ENCODE assay signal across 8 cellular contexts in the genomic region with DNA sequence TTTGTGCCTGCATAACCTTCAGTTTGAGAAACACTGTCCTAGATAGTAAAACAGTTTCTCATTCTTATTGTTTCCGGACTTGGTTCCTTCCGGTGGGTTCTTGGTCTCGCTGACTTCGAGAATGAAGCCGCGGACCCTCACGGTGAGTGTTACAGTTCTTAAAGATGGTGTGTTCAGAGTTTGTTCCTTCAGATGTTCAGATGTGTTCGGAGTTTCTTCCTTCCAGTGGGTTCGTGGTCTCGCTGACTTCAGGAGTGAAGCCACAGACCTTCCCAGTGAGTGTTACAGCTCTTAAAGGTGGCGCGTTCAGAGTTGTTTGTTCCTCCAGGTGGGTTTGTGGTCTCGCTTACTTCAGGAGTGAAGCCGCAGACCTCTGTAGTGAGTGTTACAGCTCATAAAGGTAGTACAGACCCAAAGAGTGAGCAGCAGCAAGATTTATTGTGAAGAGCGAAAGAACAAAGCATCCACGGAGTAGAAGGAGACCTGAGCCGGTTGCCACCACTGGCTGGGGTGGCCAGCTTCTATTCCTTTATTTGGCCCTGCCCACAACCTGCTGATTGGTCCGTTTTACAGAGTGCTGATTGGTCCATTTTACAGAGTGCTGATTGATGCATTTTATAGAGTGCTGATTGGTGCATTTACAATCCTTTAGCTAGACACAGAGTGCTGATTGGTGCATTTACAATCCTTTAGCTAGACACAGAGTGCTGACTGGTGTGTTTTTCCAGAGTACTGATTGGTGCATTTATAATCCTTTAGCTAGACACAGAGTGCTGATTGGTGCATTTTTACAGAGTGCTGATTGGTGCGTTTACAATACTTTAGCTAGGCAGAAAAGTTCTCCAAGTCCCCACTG. TPM values are rescaled to one million over a fixed set of nuclear protein-coding genes. Genes with fewer than 3 reads are reported as not detected.
DNase-seq lines count a peak whose midpoint lies in the region; ATAC-seq, FAIRE-seq and TF ChIP-seq lines count a peak whose summit lies in the region.
"Not testable (repeated sequence)": the region's sequence is repeated elsewhere in the genome, so short reads cannot be mapped to it uniquely, and the experiment has no call there.

No MANE protein-coding gene starts in this region.

- 86% methylated on average over 19 of the region's 19 CpGs for WGBS in A549 (ENCODE audit: missing lambda C conversion rate)
- 65% methylated on average over 16 of the region's 19 CpGs for WGBS in K562 (ENCODE audit: insufficient coverage, low coverage, missing lambda C conversion rate)
- 76 to 85% (median 77%) methylated on average over 19 of the region's 19 CpGs for WGBS in small intestine, 3 donors

- DNase-seq in A549 (ENCODE audit: low read depth in 1 of 2, low spot score in 1 of 2); K562 (ENCODE audit: extremely low read depth in 1 of 4, low spot score in 3 of 4): not testable (repeated sequence)
- peak; percentile 63 for DNase-seq in T-helper 22 cell (ENCODE audit: low read depth)
- peak; percentile 87 for DNase-seq in activated CD8-positive, alpha-beta T cell treated with anti-CD3 and anti-CD28 coated beads for 36 hours
- peak; percentile 76 for DNase-seq in activated T-helper 1 cell treated with anti-CD3 and anti-CD28 coated beads, Interleukin-12 subunit alpha, Interleukin-12 subunit beta, Interleukin-2, Interleukin-4 antibody, amounts not matched to agents 30 ng/mL and 10 ng/mL and 1 ng/mL, durations not matched to agents 14 hours and 24 hours and 36 hours (ENCODE audit: low spot score)
- peak; percentile 63 for DNase-seq in small intestine
- peak; percentile 6 for DNase-seq in stimulated activated CD8-positive, alpha-beta memory T cell treated with anti-CD3 and anti-CD28 coated beads, Interleukin-15, amount 100 ng/mL, for 24 hours (ENCODE audit: low read depth)

- intact Hi-C loops in activated CD8-positive, alpha-beta T cell treated with anti-CD3 and anti-CD28 coated beads for 36 hours (cut with micrococcal nuclease); K562 (cut with micrococcal nuclease): not testable (repeated sequence)
- intact Hi-C loops in activated T-helper 1 cell treated with anti-CD3 and anti-CD28 coated beads, Interleukin-12 subunit alpha, Interleukin-12 subunit beta, Interleukin-2, Interleukin-4 antibody, amounts not matched to agents 30 ng/mL and 10 ng/mL and 1 ng/mL, durations not matched to agents 14 hours and 24 hours and 36 hours (cut with micrococcal nuclease): loop anchor here (1.0 to 10.0 kb wide), 9 partner anchors 8 to 1010 kb away; a partner anchor contains a TSS

- TF ChIP-seq RAD21 in A549 (conservative IDR thresholded peaks at IDR 0.05 in 1 of 2, IDR thresholded peaks at IDR 0.05 in 1 of 2); K562 (CRISPR knock-in tag; conservative IDR thresholded peaks at IDR 0.05 in 1 of 2, IDR thresholded peaks at IDR 0.05 in 1 of 2): not testable (repeated sequence)

- H3K9me3 Mint-ChIP-seq in activated CD8-positive, alpha-beta T cell treated with anti-CD3 and anti-CD28 coated beads for 36 hours; activated T-helper 1 cell treated with anti-CD3 and anti-CD28 coated beads, Interleukin-12 subunit alpha, Interleukin-12 subunit beta, Interleukin-2, Interleukin-4 antibody, amounts not matched to agents 30 ng/mL and 10 ng/mL and 1 ng/mL, durations not matched to agents 14 hours and 24 hours and 36 hours: not testable (repeated sequence)

- H3K27me3 Mint-ChIP-seq in activated CD8-positive, alpha-beta T cell treated with anti-CD3 and anti-CD28 coated beads for 36 hours; activated T-helper 1 cell treated with anti-CD3 and anti-CD28 coated beads, Interleukin-12 subunit alpha, Interleukin-12 subunit beta, Interleukin-2, Interleukin-4 antibody, amounts not matched to agents 30 ng/mL and 10 ng/mL and 1 ng/mL, durations not matched to agents 14 hours and 24 hours and 36 hours (ENCODE audit: insufficient read depth): not testable (repeated sequence)

- POLR2A ChIA-PET in A549 (lab: Yijun Ruan, JAX): not testable (repeated sequence)
- POLR2A ChIA-PET in activated CD8-positive, alpha-beta T cell treated with anti-CD3 and anti-CD28 coated beads for 36 hours (lab: Charles Lee): interaction anchor here (0.7 to 1.6 kb wide), 4 partner anchors 8 to 725 kb away, joined by 3 to 5 read pairs (median 4); a partner anchor contains a TSS
- POLR2A ChIA-PET in K562 (lab: Yijun Ruan, JAX): interaction anchor here (0.6 to 0.8 kb wide), 2 partner anchors 14 to 999 kb away, joined by 3 to 4 read pairs; no protein-coding TSS in a partner anchor

- not testable (repeated sequence) for H3K27me3 ChIP-seq in K562 (ENCODE audit: control insufficient read depth in 2 of 2, insufficient read depth in 2 of 2, low read length in 2 of 2); small intestine (ENCODE audit: control insufficient read depth in 2 of 2, insufficient read depth in 2 of 2, low read length in 2 of 2)

- not testable (repeated sequence) for H3K4me3 ChIP-seq in A549; K562; small intestine (ENCODE audit: low read depth in 1 of 2, low read length in 2 of 2)

- not testable (repeated sequence) for H3K36me3 Mint-ChIP-seq in activated CD8-positive, alpha-beta T cell treated with anti-CD3 and anti-CD28 coated beads for 36 hours (ENCODE audit: low read depth)
- H3K36me3 Mint-ChIP-seq in activated T-helper 1 cell treated with anti-CD3 and anti-CD28 coated beads, Interleukin-12 subunit alpha, Interleukin-12 subunit beta, Interleukin-2, Interleukin-4 antibody, amounts not matched to agents 30 ng/mL and 10 ng/mL and 1 ng/mL, durations not matched to agents 14 hours and 24 hours and 36 hours (ENCODE audit: low read depth): peaks cover 13% of the 10 kb centered on the region

- not testable (repeated sequence) for TF ChIP-seq EP300 in A549 (IDR thresholded peaks at IDR 0.05); K562 (IDR thresholded peaks at IDR 0.05; ENCODE audit: low read length)

- H3K27ac Mint-ChIP-seq in activated CD8-positive, alpha-beta T cell treated with anti-CD3 and anti-CD28 coated beads for 36 hours: peak overlapping the region; percentile 94
- H3K27ac Mint-ChIP-seq in activated T-helper 1 cell treated with anti-CD3 and anti-CD28 coated beads, Interleukin-12 subunit alpha, Interleukin-12 subunit beta, Interleukin-2, Interleukin-4 antibody, amounts not matched to agents 30 ng/mL and 10 ng/mL and 1 ng/mL, durations not matched to agents 14 hours and 24 hours and 36 hours: peak overlapping the region; percentile 94

- not testable (repeated sequence) for H3K79me2 ChIP-seq in K562 (ENCODE audit: control insufficient read depth, insufficient read depth, low read length)

- not testable (repeated sequence) for H3K27ac ChIP-seq in A549; K562 (ENCODE audit: extremely low read depth, low read depth, low read length); small intestine (ENCODE audit: low read depth in 1 of 2, low read length in 1 of 2)

- peaks cover 16% of the 10 kb centered on the region; the same call in 2 of the 3 replicates for H3K4me1 ChIP-seq in A549
- not testable (repeated sequence) for H3K4me1 ChIP-seq in K562 (replicated peaks in 1 of 2; ENCODE audit: control insufficient read depth in 2 of 2, insufficient read depth in 2 of 2, low read length in 2 of 2); small intestine (ENCODE audit: control insufficient read depth in 2 of 2, insufficient read depth in 1 of 2, low read depth in 1 of 2, low read length in 1 of 2)

- not testable (repeated sequence) for H3K9me1 ChIP-seq in K562 (ENCODE audit: control insufficient read depth, insufficient read depth, low read length)

- H3K4me2 ChIP-seq in A549; K562 (ENCODE audit: insufficient read depth, low read length): not testable (repeated sequence)

- H4K20me1 ChIP-seq in K562 (replicated peaks; ENCODE audit: control insufficient read depth, insufficient read depth, low read length): not testable (repeated sequence)

- H3K4me3 Mint-ChIP-seq in activated CD8-positive, alpha-beta T cell treated with anti-CD3 and anti-CD28 coated beads for 36 hours: peak overlapping the region; percentile 73
- H3K4me3 Mint-ChIP-seq in activated T-helper 1 cell treated with anti-CD3 and anti-CD28 coated beads, Interleukin-12 subunit alpha, Interleukin-12 subunit beta, Interleukin-2, Interleukin-4 antibody, amounts not matched to agents 30 ng/mL and 10 ng/mL and 1 ng/mL, durations not matched to agents 14 hours and 24 hours and 36 hours: peak overlapping the region; percentile 83

- not testable (repeated sequence) for H3K9me3 ChIP-seq in A549; K562 (replicated peaks; ENCODE audit: control insufficient read depth, insufficient read depth, low read depth, low read length); small intestine (ENCODE audit: control insufficient read depth, low read depth)

- CTCF ChIA-PET in A549 (lab: Yijun Ruan, JAX): interaction anchor here (0.6 to 2.7 kb wide), 4 partner anchors 19 to 353 kb away, joined by 3 to 8 read pairs (median 4); no protein-coding TSS in a partner anchor
- CTCF ChIA-PET in activated CD8-positive, alpha-beta T cell treated with anti-CD3 and anti-CD28 coated beads for 36 hours (lab: Charles Lee): interaction anchor here (1.2 to 1.5 kb wide), 3 partner anchors 21 to 62 kb away, joined by 3 read pairs; no protein-coding TSS in a partner anchor
- CTCF ChIA-PET in K562 (lab: Yijun Ruan, JAX; ENCODE audit: low intra/inter-chr PET ratio): not testable (repeated sequence)

- not testable (repeated sequence) for H3K36me3 ChIP-seq in K562 (ENCODE audit: control insufficient read depth, insufficient read depth, low read length); small intestine (ENCODE audit: control insufficient read depth in 2 of 2, insufficient read depth in 2 of 2, low read length in 2 of 2)

- TF ChIP-seq CTCF in A549 (IDR thresholded peaks at IDR 0.05); activated CD8-positive, alpha-beta T cell treated with anti-CD3 and anti-CD28 coated beads for 36 hours (IDR thresholded peaks at IDR 0.05); K562 (IDR thresholded peaks at IDR 0.05 in 2 of 3, conservative IDR thresholded peaks at IDR 0.05 in 1 of 3; ENCODE audit: insufficient read depth in 2 of 3, low read depth in 1 of 3, low read length in 3 of 3): not testable (repeated sequence)

- not testable (repeated sequence) for TF ChIP-seq POLR2A in A549 (IDR thresholded peaks at IDR 0.05; ENCODE audit: low read length); K562 (conservative IDR thresholded peaks at IDR 0.05)

- not testable (repeated sequence) for ATAC-seq in A549, K562
- peak; percentile 53 for ATAC-seq in HG02973 (IDR thresholded peaks at IDR 0.05; ENCODE audit: unreplicated experiment)
- peak; percentile 76 for ATAC-seq in activated CD8-positive, alpha-beta T cell treated with anti-CD3 and anti-CD28 coated beads for 36 hours

- not testable (repeated sequence) for FAIRE-seq in A549 (lab: Jason Lieb, UNC); K562 (lab: Jason Lieb, UNC); small intestine (lab: Jason Lieb, UNC)

- not testable (repeated sequence) for BruUV-seq in K562 (replicated peaks; lab: Mats Ljungman, UMichigan)

- in situ Hi-C loops in K562 (cut with MboI): not testable (repeated sequence)

- peaks cover 68% of the 10 kb centered on the region for H3K4me1 Mint-ChIP-seq in activated CD8-positive, alpha-beta T cell treated with anti-CD3 and anti-CD28 coated beads for 36 hours (ENCODE audit: low read depth)
- peaks cover 45% of the 10 kb centered on the region for H3K4me1 Mint-ChIP-seq in activated T-helper 1 cell treated with anti-CD3 and anti-CD28 coated beads, Interleukin-12 subunit alpha, Interleukin-12 subunit beta, Interleukin-2, Interleukin-4 antibody, amounts not matched to agents 30 ng/mL and 10 ng/mL and 1 ng/mL, durations not matched to agents 14 hours and 24 hours and 36 hours (ENCODE audit: low read depth)

- H2AFZ ChIP-seq in K562 (ENCODE audit: low read depth, low read length): not testable (repeated sequence)

- not testable (repeated sequence) for H3K9ac ChIP-seq in K562 (ENCODE audit: insufficient read depth in 1 of 2, low read depth in 2 of 2, low read length in 2 of 2)

RNA-seq across cellular contexts. Expression of a gene that starts 8.4 kb away (rescaled TPM):
- polyA plus RNA-seq in A549 (2011; rRNA removed) (30.6 and 31.0 TPM in 2 replicates), A549 (2017; fragmentation: RNase III; extraction: RNeasy Plus Mini Kit Qiagen cat#74134 plus additional on column Dnase treatment) (13.3 to 15.6 TPM (median 13.6 TPM) in 3 replicates), K562 (2011; rRNA removed) (4.9 and 10.2 TPM in 2 replicates), K562 (2014; fragmentation: Illumina TruSeq; extraction: Trizol) (12.3 and 14.2 TPM in 2 replicates), K562 (2014; fragmentation: Nextera tagmentation; extraction: Ambion mirVana) (1 to 10 TPM; 1.6 to 4.0 TPM), K562 (2014; rRNA removed) (9.9 and 10.2 TPM in 2 replicates), small intestine (10 to 100 TPM; 25.9 to 58.1 (median 28.6) TPM)
- polyA plus RNA-seq in A549 (2012; cell fraction: cytosol; rRNA removed): 9.3 and 9.4 TPM in 2 replicates
- 9.5 and 10.5 TPM in 2 replicates for polyA plus RNA-seq in A549 (2012; cell fraction: nucleus; rRNA removed)
- 18.3 and 18.9 TPM in 2 replicates for polyA minus RNA-seq in A549 (2011; rRNA and poly(A)+ RNA removed)
- 10 to 100 TPM in 1 of 2 experiments, 1 to 10 TPM in 1; 9.2 to 10.2 TPM for total RNA-seq in activated CD8-positive, alpha-beta T cell treated with anti-CD3 and anti-CD28 coated beads for 36 hours
- 16.3 and 16.6 TPM in 2 replicates for total RNA-seq in activated T-helper 1 cell treated with anti-CD3 and anti-CD28 coated beads, Interleukin-12 subunit alpha, Interleukin-12 subunit beta, Interleukin-2, Interleukin-4 antibody, amounts not matched to agents 30 ng/mL and 10 ng/mL and 1 ng/mL, durations not matched to agents 14 hours and 24 hours and 36 hours
- total RNA-seq in K562 (2011; cell fraction: chromatin; rRNA removed; ENCODE audit: low replicate concordance): 4.3 TPM in 2 replicates
- 1.6 and 2.2 TPM in 2 replicates for total RNA-seq in K562 (2011; cell fraction: nucleolus; rRNA removed)
- 2.6 and 4.7 TPM in 2 replicates for total RNA-seq in K562 (2011; cell fraction: nucleoplasm; rRNA removed)
- total RNA-seq in K562 (2014; rRNA removed) (11.1 and 17.3 TPM in 2 replicates), K562 (2014; rRNA removed; fragmentation: Illumina TruSeq; extraction: Trizol) (13.6 and 14.1 TPM in 2 replicates), K562 (2015; rRNA removed; fragmentation: Illumina TruSeq; extraction: Trizol) (12.2 and 13.8 TPM in 2 replicates), K562 (2021) (12.3 and 14.7 TPM in 2 replicates)
- 3.6 and 3.7 TPM in 2 replicates for polyA plus RNA-seq in K562 (2011; cell fraction: cytosol; rRNA removed)
- 2.3 and 3.5 TPM in 2 replicates for polyA plus RNA-seq in K562 (2011; cell fraction: nucleus; rRNA removed)
- 9.7 and 14.9 TPM in 2 replicates for polyA plus RNA-seq in K562 (2012)
- polyA minus RNA-seq in K562 (2011; rRNA and poly(A)+ RNA removed): 6.3 and 10.9 TPM in 2 replicates
- polyA minus RNA-seq in K562 (2011; cell fraction: cytosol; rRNA and poly(A)+ RNA removed): 1.7 and 5.5 TPM in 2 replicates
- 1.3 and 1.4 TPM in 2 replicates for polyA minus RNA-seq in K562 (2011; cell fraction: nucleus; rRNA and poly(A)+ RNA removed)
